ENCODE assay signal across 1 cellular context in the genomic region with DNA sequence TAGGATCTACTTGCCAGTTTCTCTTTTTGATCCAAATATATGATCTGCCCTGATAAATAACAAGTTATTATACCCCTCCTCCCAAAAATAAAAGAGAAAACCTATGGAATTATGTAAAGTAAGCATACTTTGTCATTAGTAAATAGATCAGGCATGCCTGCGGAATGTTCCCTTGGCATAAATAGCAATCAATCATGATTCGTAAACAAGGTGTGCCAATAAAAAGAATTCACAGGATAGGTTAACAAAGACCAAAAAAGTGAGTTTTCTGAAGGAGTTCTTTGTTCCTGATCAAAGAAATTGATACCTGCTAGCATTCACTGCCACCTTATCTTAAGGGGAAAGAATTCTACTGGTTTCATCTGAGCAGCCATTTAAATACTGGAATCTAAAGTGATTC.
TF ChIP-seq lines count a peak whose summit lies in the region.

No MANE protein-coding gene starts in this region.

TF ChIP-seq in HepG2, 621 proteins besides CTCF, POLR2A, EP300 and RAD21:
- no peak for TF ChIP-seq CENPX (CRISPR knock-in tag; IDR thresholded peaks at IDR 0.05)
- no peak for TF ChIP-seq FOXA1 (IDR thresholded peaks at IDR 0.05)
- peak; percentile 28; the same call in 1 of the 2 replicates for TF ChIP-seq FOXA1 (CRISPR knock-in tag; IDR thresholded peaks at IDR 0.05)
- TF ChIP-seq, protein P1, sequence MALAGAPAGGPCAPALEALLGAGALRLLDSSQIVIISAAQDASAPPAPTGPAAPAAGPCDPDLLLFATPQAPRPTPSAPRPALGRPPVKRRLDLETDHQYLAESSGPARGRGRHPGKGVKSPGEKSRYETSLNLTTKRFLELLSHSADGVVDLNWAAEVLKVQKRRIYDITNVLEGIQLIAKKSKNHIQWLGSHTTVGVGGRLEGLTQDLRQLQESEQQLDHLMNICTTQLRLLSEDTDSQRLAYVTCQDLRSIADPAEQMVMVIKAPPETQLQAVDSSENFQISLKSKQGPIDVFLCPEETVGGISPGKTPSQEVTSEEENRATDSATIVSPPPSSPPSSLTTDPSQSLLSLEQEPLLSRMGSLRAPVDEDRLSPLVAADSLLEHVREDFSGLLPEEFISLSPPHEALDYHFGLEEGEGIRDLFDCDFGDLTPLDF (CRISPR knock-in tag; IDR thresholded peaks at IDR 0.05) = no peak
- no peak for TF ChIP-seq TARDBP (CRISPR knock-in tag; IDR thresholded peaks at IDR 0.05)
- no peak for TF ChIP-seq REXO4 (CRISPR knock-in tag; IDR thresholded peaks at IDR 0.05; ENCODE audit: borderline replicate concordance)
- TF ChIP-seq ZNF510 (CRISPR knock-in tag; IDR thresholded peaks at IDR 0.05; ENCODE audit: low read depth) = no peak
- no peak for TF ChIP-seq SOX13 (IDR thresholded peaks at IDR 0.05)
- TF ChIP-seq SOX13 (CRISPR knock-in tag; conservative IDR thresholded peaks at IDR 0.05 in 1 of 2, IDR thresholded peaks at IDR 0.05 in 1 of 2) = 0 out of 4 replicates have a peak, but pooled peaks of 1 of the 2 experiments have one; percentile 6
- no peak for TF ChIP-seq ZFYVE20 (CRISPR knock-in tag; IDR thresholded peaks at IDR 0.05; ENCODE audit: borderline replicate concordance, low read depth)
- TF ChIP-seq, protein P2, sequence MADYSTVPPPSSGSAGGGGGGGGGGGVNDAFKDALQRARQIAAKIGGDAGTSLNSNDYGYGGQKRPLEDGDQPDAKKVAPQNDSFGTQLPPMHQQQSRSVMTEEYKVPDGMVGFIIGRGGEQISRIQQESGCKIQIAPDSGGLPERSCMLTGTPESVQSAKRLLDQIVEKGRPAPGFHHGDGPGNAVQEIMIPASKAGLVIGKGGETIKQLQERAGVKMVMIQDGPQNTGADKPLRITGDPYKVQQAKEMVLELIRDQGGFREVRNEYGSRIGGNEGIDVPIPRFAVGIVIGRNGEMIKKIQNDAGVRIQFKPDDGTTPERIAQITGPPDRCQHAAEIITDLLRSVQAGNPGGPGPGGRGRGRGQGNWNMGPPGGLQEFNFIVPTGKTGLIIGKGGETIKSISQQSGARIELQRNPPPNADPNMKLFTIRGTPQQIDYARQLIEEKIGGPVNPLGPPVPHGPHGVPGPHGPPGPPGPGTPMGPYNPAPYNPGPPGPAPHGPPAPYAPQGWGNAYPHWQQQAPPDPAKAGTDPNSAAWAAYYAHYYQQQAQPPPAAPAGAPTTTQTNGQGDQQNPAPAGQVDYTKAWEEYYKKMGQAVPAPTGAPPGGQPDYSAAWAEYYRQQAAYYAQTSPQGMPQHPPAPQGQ (CRISPR knock-in tag; IDR thresholded peaks at IDR 0.05; ENCODE audit: borderline replicate concordance) = no peak
